In the genomic region with DNA sequence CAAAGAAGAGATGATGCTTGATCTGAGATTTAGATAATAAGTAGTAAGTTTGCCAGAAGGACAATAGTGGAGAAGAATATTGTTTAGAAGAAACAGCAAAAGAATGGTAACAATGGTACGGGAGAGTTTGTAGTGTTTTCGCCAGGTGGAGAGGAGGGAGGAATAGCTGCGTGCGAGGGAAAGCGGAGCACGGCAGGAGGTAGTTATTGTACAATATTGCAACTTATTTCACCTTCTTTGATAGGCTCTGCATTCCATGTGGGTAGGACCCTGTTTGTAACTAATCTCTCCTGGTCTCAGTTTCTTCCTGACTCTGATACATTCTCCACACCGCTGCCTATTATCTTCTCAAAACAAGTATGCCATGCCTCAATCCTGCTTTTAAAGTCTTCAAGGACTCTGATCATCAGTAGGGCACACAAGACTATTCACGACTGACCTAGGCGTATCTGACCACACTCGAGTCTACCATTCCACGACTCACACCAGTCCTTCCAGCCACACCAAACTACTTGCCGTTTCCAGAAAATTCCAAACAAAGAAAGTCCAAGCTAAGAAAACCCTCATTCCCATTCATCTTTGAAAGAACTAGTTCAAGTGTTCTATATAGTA, we compare ENCODE assay signal across 7 cellular contexts. TPM values are rescaled to one million over a fixed set of nuclear protein-coding genes. Genes with fewer than 3 reads are reported as not detected.
DNase-seq lines count a peak whose midpoint lies in the region; ATAC-seq and TF ChIP-seq lines count a peak whose summit lies in the region.

No MANE protein-coding gene starts in this region.

- peaks cover 10% of the 10 kb centered on the region for H3K36me3 Mint-ChIP-seq in activated CD4-positive, alpha-beta memory T cell treated with anti-CD3 and anti-CD28 coated beads for 36 hours

- H3K27me3 Mint-ChIP-seq in activated CD4-positive, alpha-beta memory T cell treated with anti-CD3 and anti-CD28 coated beads for 36 hours = peaks cover 4% of the 10 kb centered on the region

- H3K4me3 Mint-ChIP-seq in activated CD4-positive, alpha-beta memory T cell treated with anti-CD3 and anti-CD28 coated beads for 36 hours = peak overlapping the region; percentile 97

- CTCF ChIA-PET in activated CD4-positive, alpha-beta memory T cell treated with anti-CD3 and anti-CD28 coated beads for 36 hours (lab: Charles Lee) = interaction anchor here (0.5 to 2.5 kb wide), 11 partner anchors 16 to 70 kb away, joined by 3 to 9 read pairs (median 3); a partner anchor contains a TSS

- no peaks in the 10 kb centered on the region for H3K9me3 ChIP-seq in stomach

- POLR2A ChIA-PET in activated CD4-positive, alpha-beta memory T cell treated with anti-CD3 and anti-CD28 coated beads for 36 hours (lab: Charles Lee) = interaction anchor here (1.2 to 2.4 kb wide), 3 partner anchors 49 to 319 kb away, joined by 3 to 8 read pairs (median 3); no protein-coding TSS in a partner anchor

- H3K27ac ChIP-seq in stomach = peak overlapping the region; percentile 17 to 98 (median 97)

- DNase-seq in activated CD4-positive, alpha-beta memory T cell treated with anti-CD3 and anti-CD28 coated beads for 36 hours = no peak
- no peak for DNase-seq in stomach
- DNase-seq in NCI-H526 (lab: John Stamatoyannopoulos, UW) = no peak
- DNase-seq in DMS 273 (lab: John Stamatoyannopoulos, UW; ENCODE audit: unreplicated experiment) = no peak

- H3K36me3 ChIP-seq in stomach = peaks cover 12 to 13% (median 13%) of the 10 kb centered on the region in 4 donors

- no peak for TF ChIP-seq EP300 in stomach (IDR thresholded peaks at IDR 0.05)

- no peaks in the 10 kb centered on the region for H3K27me3 ChIP-seq in stomach

- peaks cover 28 to 43% (median 36%) of the 10 kb centered on the region in 4 donors for H3K4me1 ChIP-seq in stomach

- H3K27ac Mint-ChIP-seq in activated CD4-positive, alpha-beta memory T cell treated with anti-CD3 and anti-CD28 coated beads for 36 hours = peak overlapping the region; percentile 97

- H3K4me1 Mint-ChIP-seq in activated CD4-positive, alpha-beta memory T cell treated with anti-CD3 and anti-CD28 coated beads for 36 hours (ENCODE audit: low read depth) = peaks cover 38% of the 10 kb centered on the region

- TF ChIP-seq POLR2A in stomach (IDR thresholded peaks at IDR 0.05) = no peak

- H3K4me3 ChIP-seq in iPS-11a (ENCODE audit: low read depth, low read length) (peak overlapping the region; percentile 99), stomach (peak overlapping the region; percentile 75 to 88 (median 86))

- TF ChIP-seq CTCF in stomach (IDR thresholded peaks at IDR 0.05) = no peak

- ATAC-seq in HG02938 (IDR thresholded peaks at IDR 0.05; ENCODE audit: unreplicated experiment) = peak; percentile 7
- no peak for ATAC-seq in GM18867 (IDR thresholded peaks at IDR 0.05; ENCODE audit: unreplicated experiment)

- intact Hi-C loops in activated CD4-positive, alpha-beta memory T cell treated with anti-CD3 and anti-CD28 coated beads for 36 hours (cut with micrococcal nuclease) = loop anchor here (1.0 to 5.0 kb wide), 3 partner anchors 60 to 378 kb away; a partner anchor contains a TSS
- intact Hi-C loops in stomach (cut with DNase I; ENCODE audit: low total_unique reads) = loop anchor here (10.0 kb wide), 1 partner anchor 170 kb away; a partner anchor contains a TSS

- H3K9me3 Mint-ChIP-seq in activated CD4-positive, alpha-beta memory T cell treated with anti-CD3 and anti-CD28 coated beads for 36 hours = no peaks in the 10 kb centered on the region

- 10 to 25% (median 21%) methylated on average over 12 of the region's 12 CpGs for WGBS in stomach, 5 donors

RNA-seq across cellular contexts. Expression of a gene that starts 1.1 kb away (rescaled TPM):
- 10 to 100 TPM; 21.5 to 23.6 TPM for total RNA-seq in activated CD4-positive, alpha-beta memory T cell treated with anti-CD3 and anti-CD28 coated beads for 36 hours
- total RNA-seq in stomach = 10 to 100 TPM in 3 of 5 donors, 1 to 10 TPM in 2; 7.6 to 59.7 (median 35.1) TPM
- polyA plus RNA-seq in stomach = 10 to 100 TPM; 12.4 to 20.0 (median 12.8) TPM

RNA-seq across cellular contexts. Expression of a gene that starts 21.4 kb away (rescaled TPM):
- total RNA-seq in activated CD4-positive, alpha-beta memory T cell treated with anti-CD3 and anti-CD28 coated beads for 36 hours = 10 to 100 TPM; 15.6 to 16.0 TPM
- total RNA-seq in stomach = 10 to 100 TPM in 3 of 5 donors, 1 to 10 TPM in 2; 3.2 to 61.6 (median 30.6) TPM
- 10 to 100 TPM; 16.0 to 31.9 (median 24.6) TPM for polyA plus RNA-seq in stomach

RNA-seq across cellular contexts. Expression of a gene that starts 59.9 kb away (rescaled TPM):
- 100 to 1,000 TPM; 124 to 129 TPM for total RNA-seq in activated CD4-positive, alpha-beta memory T cell treated with anti-CD3 and anti-CD28 coated beads for 36 hours
- total RNA-seq in stomach = 1 to 10 TPM in 2 of 5 donors, not detected in 3; 1.1 to 2.2 TPM
- under 1 TPM; 0.31 to 0.85 (median 0.56) TPM for polyA plus RNA-seq in stomach

Comparison
In these comparisons a context has a peak if more than half of its experiments do, and no peak if none do; other contexts are left out.
1. RNA of a gene that starts 59.9 kb away (total RNA-seq): 124 to 129 TPM in activated CD4-positive, alpha-beta memory T cell treated with anti-CD3 and anti-CD28 coated beads for 36 hours; 1.1 to 2.2 TPM in stomach; every median in the first group is over 10 times any median in the second.